In genomic region chr2:190862591-190862991, GRCh38 we compare ENCODE assay signal across 15 cellular contexts. TPM values are rescaled to one million over a fixed set of nuclear protein-coding genes. Genes with fewer than 3 reads are reported as not detected.
A peak's percentile ranks its signal among the peaks of the same experiment; 100 is the strongest.
DNase-seq lines count a peak whose midpoint lies in the region; ATAC-seq and TF ChIP-seq lines count a peak whose summit lies in the region.
"Had no signal": no experiment of that assay in that cellular context is flagged by ENCODE, and none has a peak within 500 bp of the region (broad histone marks: within the 10 kb centered on the region; RNA-seq: fewer than 3 reads in every experiment).

No MANE protein-coding gene starts in this region.

- H3K9ac ChIP-seq in MM.1S (ENCODE audit: low read length) (no peak overlapping the region), skeletal muscle satellite cell (ENCODE audit: low read depth, low read length) (peak overlapping the region; percentile 1)

- H3K9me3 Mint-ChIP-seq in activated CD4-positive, alpha-beta T cell treated with anti-CD3 and anti-CD28 coated beads for 36 hours (ENCODE audit: low read depth) = peaks cover 9% of the 10 kb centered on the region
- H3K9me3 Mint-ChIP-seq: neural crest cell had no signal

- no peaks in the 10 kb centered on the region for H3K27me3 Mint-ChIP-seq in activated CD4-positive, alpha-beta T cell treated with anti-CD3 and anti-CD28 coated beads for 36 hours

- DNase-seq in activated CD4-positive, alpha-beta T cell treated with anti-CD3 and anti-CD28 coated beads for 36 hours = no peak
- no peak for DNase-seq in activated CD4-positive, alpha-beta T cell treated with anti-CD3 and anti-CD28 coated beads, Interleukin-2, amount 50 U/mL, for 48 hours
- DNase-seq in MM.1S (peak; percentile 22), cardiac fibroblast (ENCODE audit: low read depth in 2 of 2) (peak; percentile 43 to 63), dedifferentiated amniotic fluid mesenchymal stem cell (ENCODE audit: extremely low spot score) (no peak), COLO829 (ENCODE audit: low spot score) (no peak)
- DNase-seq: head of caudate nucleus, left ventricle myocardium superior, NCI-H524, transverse colon had no signal

- H3K9me3 ChIP-seq in MM.1S (replicated peaks; ENCODE audit: insufficient read depth, low read length) (no peaks in the 10 kb centered on the region), skeletal muscle satellite cell (replicated peaks; ENCODE audit: low read length) (no peaks in the 10 kb centered on the region)
- H3K9me3 ChIP-seq: transverse colon had no signal

- CTCF ChIA-PET in activated CD4-positive, alpha-beta T cell treated with anti-CD3 and anti-CD28 coated beads for 36 hours (lab: Charles Lee) = interaction anchor here (0.7 to 3.8 kb wide), 5 partner anchors 12 to 421 kb away, joined by 3 to 23 read pairs (median 3); no protein-coding TSS in a partner anchor

- ATAC-seq in activated CD4-positive, alpha-beta T cell treated with anti-CD3 and anti-CD28 coated beads for 36 hours = peak; percentile 79
- no peak for ATAC-seq in GM18502 (IDR thresholded peaks at IDR 0.05; ENCODE audit: poor library complexity, unreplicated experiment)
- ATAC-seq: GM12878, left ventricle myocardium superior, Right ventricle myocardium inferior had no signal

- H3K4me1 ChIP-seq in MM.1S (ENCODE audit: low read length) = 0 out of 2 replicates have a peak, but pooled peaks cover 5% of the 10 kb centered on the region
- H3K4me1 ChIP-seq in skeletal muscle satellite cell (ENCODE audit: control insufficient read depth, insufficient read depth, low read length) = peaks cover 80% of the 10 kb centered on the region

- no peak overlapping the region for H3K27ac Mint-ChIP-seq in activated CD4-positive, alpha-beta T cell treated with anti-CD3 and anti-CD28 coated beads for 36 hours

- no peaks in the 10 kb centered on the region for H4K20me1 ChIP-seq in MM.1S (ENCODE audit: insufficient read depth, low read length)

- no peaks in the 10 kb centered on the region for H3K27me3 ChIP-seq in MM.1S (replicated peaks; ENCODE audit: insufficient read depth, low read length)
- H3K27me3 ChIP-seq in skeletal muscle satellite cell (ENCODE audit: control insufficient read depth, insufficient read depth, low read length) = no peaks in the 10 kb centered on the region
- H3K27me3 ChIP-seq: transverse colon had no signal

- H2AFZ ChIP-seq in MM.1S (ENCODE audit: low read length) = no peak overlapping the region

- intact Hi-C loops in activated CD4-positive, alpha-beta T cell treated with anti-CD3 and anti-CD28 coated beads for 36 hours (cut with DNase I, micrococcal nuclease) = loop anchor here in 1 of 2 experiments (1.0 to 2.0 kb wide), 2 partner anchors 14 to 18 kb away; no protein-coding TSS in a partner anchor

- no peaks in the 10 kb centered on the region for H3K9me2 ChIP-seq in MM.1S (replicated peaks; ENCODE audit: insufficient read depth, low read length)

- no peaks in the 10 kb centered on the region for H3K79me2 ChIP-seq in MM.1S (ENCODE audit: low read length)

- H3K4me3 Mint-ChIP-seq in activated CD4-positive, alpha-beta T cell treated with anti-CD3 and anti-CD28 coated beads for 36 hours = no peak overlapping the region
- H3K4me3 Mint-ChIP-seq: neural crest cell had no signal

- peaks cover 19% of the 10 kb centered on the region for H3K36me3 Mint-ChIP-seq in activated CD4-positive, alpha-beta T cell treated with anti-CD3 and anti-CD28 coated beads for 36 hours (ENCODE audit: low read depth)

- no peak for TF ChIP-seq CTCF in MM.1S (IDR thresholded peaks at IDR 0.05; ENCODE audit: low read length)
- no peak for TF ChIP-seq CTCF in cardiac fibroblast (IDR thresholded peaks at IDR 0.05; ENCODE audit: low read depth, low read length)

- peaks cover 26% of the 10 kb centered on the region for H3K4me1 Mint-ChIP-seq in activated CD4-positive, alpha-beta T cell treated with anti-CD3 and anti-CD28 coated beads for 36 hours

- H3K4me2 ChIP-seq in MM.1S (ENCODE audit: low read depth, low read length) = no peak overlapping the region
- H3K4me2 ChIP-seq in skeletal muscle satellite cell (ENCODE audit: low read length) = no peak overlapping the region

- H3K4me3 ChIP-seq in MM.1S (ENCODE audit: low read length) (no peak overlapping the region), cardiac fibroblast (replicated peaks in 1 of 2; ENCODE audit: low read depth in 2 of 2, low read length in 2 of 2) (no peak overlapping the region), skeletal muscle satellite cell (ENCODE audit: low read length) (no peak overlapping the region)
- H3K4me3 ChIP-seq: GM12878, transverse colon had no signal

- POLR2A ChIA-PET in activated CD4-positive, alpha-beta T cell treated with anti-CD3 and anti-CD28 coated beads for 36 hours (lab: Charles Lee) = interaction anchor here (0.6 to 1.0 kb wide), 3 partner anchors 18 to 20 kb away, joined by 3 to 5 read pairs (median 5); partner anchors contain the start of gene GLS

- H3K27ac ChIP-seq in MM.1S (ENCODE audit: low read length) = no peak overlapping the region
- H3K27ac ChIP-seq: transverse colon had no signal

- H3K36me3 ChIP-seq in MM.1S (replicated peaks; ENCODE audit: insufficient read depth, low read length) (no peaks in the 10 kb centered on the region), skeletal muscle satellite cell (ENCODE audit: insufficient read depth, low read length) (no peaks in the 10 kb centered on the region)
- H3K36me3 ChIP-seq: transverse colon had no signal

- no peaks in the 10 kb centered on the region; the same call in 1 of the 2 replicates for H3F3A ChIP-seq in MM.1S (ENCODE audit: insufficient read depth, low read length)

RNA-seq across cellular contexts. Expression of gene GLS, which starts 18.0 kb away (rescaled TPM):
- 100 to 1,000 TPM; 136 to 242 TPM for total RNA-seq in activated CD4-positive, alpha-beta T cell treated with anti-CD3 and anti-CD28 coated beads for 36 hours
- 112 and 116 TPM in 2 replicates for total RNA-seq in skeletal muscle satellite cell (2012; rRNA removed)

Comparison
In these comparisons a context has a peak if more than half of its experiments do, and no peak if none do; other contexts are left out.
1. DNase-seq: peak in MM.1S (single experiment) and cardiac fibroblast (2 of 2); none in activated CD4-positive, alpha-beta T cell treated with anti-CD3 and anti-CD28 coated beads for 36 hours (single experiment), activated CD4-positive, alpha-beta T cell treated with anti-CD3 and anti-CD28 coated beads, Interleukin-2, amount 50 U/mL, for 48 hours (0 of 2), dedifferentiated amniotic fluid mesenchymal stem cell (single experiment) and COLO829 (single experiment).